Comparison of ENCODE assay signal across 7 cellular contexts in genomic region chr1:24287779-24288178, GRCh38. TPM values are rescaled to one million over a fixed set of nuclear protein-coding genes. Genes with fewer than 3 reads are reported as not detected.
"Had no signal": no experiment of that assay in that cellular context is flagged by ENCODE, and none has a peak within 500 bp of the region (broad histone marks: within the 10 kb centered on the region; RNA-seq: fewer than 3 reads in every experiment).

No MANE protein-coding gene starts in this region.

RNA-seq across cellular contexts. Expression of gene GRHL3, which starts 31.4 kb away (rescaled TPM):
- total RNA-seq: Right ventricle myocardium inferior, Right ventricle myocardium superior, RPMI7951, SJCRH30, SJSA1, SK-MEL-5, T-cell had no signal
